In the genomic region with DNA sequence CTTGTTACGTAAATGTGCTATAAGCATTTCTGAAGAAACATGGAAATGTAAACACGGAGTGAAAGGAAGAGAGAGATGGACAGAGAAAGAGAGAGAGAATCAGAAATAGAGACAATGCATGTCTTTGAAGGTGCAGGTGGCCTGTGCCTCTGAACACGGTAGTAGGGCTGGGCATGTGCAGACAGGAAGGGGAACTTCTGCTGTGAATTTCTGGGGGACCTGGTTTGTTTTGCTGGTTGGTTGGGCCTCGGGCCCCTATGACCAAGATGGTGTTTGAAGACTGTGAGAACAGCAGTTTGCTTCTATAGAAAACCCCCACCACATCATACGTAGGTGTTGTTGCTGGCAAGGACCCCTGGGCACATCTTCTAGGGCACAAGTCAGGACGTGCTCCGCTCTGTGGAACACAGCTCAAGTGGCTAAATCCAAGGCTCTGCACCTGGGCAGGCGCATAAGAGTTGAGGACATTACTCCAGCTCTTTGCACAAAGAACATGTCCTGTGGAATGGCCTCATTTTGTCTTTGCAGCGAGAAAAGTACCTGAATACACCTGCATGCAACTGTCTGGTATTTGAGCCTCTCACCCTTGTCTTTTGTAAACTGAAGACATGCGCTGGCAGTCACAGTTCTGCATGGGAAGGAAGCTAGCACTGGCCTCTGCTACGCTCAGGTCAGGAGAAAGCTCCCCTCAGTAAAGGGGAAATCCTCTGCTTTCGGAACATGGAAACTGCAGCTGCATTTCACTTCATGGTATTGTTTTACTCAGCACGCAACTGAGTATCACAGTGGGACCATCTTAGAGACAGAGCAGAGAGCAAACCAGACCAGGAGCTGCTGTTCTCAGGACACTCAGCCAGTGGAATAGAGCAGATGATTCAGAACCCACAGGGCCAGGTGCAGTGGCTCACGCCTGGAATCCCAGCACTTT, we compare ENCODE assay signal across 1 cellular context.
TF ChIP-seq lines count a peak whose summit lies in the region.

No MANE protein-coding gene starts in this region.

TF ChIP-seq in GM23338, 12 proteins besides CTCF, POLR2A, EP300 and RAD21 (continued from another document):
- TF ChIP-seq ETS1 (IDR thresholded peaks at IDR 0.05): no peak
- no peak for TF ChIP-seq CREB1 (CRISPR knock-in tag; IDR thresholded peaks at IDR 0.05; ENCODE audit: low read depth)
